In the genomic region with DNA sequence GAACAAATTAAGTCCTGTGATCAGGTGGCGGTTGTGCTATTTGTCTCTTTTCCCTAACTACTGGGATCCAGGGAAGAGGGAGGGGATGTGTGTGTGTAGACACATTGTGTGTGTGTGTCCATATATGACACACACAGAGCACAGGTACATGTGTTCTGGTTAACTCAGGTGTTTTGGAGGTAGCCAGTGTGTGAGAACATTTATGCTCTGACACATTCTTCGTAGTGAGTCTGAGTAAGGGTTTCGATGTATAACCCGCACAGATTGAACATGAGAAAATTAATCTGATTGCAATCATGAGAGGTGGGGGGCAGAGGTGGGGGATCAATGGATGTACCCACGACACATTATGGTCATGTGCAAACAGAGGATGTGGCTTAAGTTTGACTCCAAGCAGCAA, we compare ENCODE assay signal across 23 cellular contexts. TPM values are rescaled to one million over a fixed set of nuclear protein-coding genes. Genes with fewer than 3 reads are reported as not detected.
DNase-seq lines count a peak whose midpoint lies in the region; ATAC-seq, FAIRE-seq and TF ChIP-seq lines count a peak whose summit lies in the region.
"Had no signal": no experiment of that assay in that cellular context is flagged by ENCODE, and none has a peak within 500 bp of the region (broad histone marks: within the 10 kb centered on the region; RNA-seq: fewer than 3 reads in every experiment).

No MANE protein-coding gene starts in this region.

- TF ChIP-seq EP300 in GM12878 (IDR thresholded peaks at IDR 0.05; ENCODE audit: borderline replicate concordance in 1 of 2, control insufficient read depth in 1 of 2, low read depth in 2 of 2, low read length in 2 of 2), result no peak

- H3K9me3 Mint-ChIP-seq in activated naive CD4-positive, alpha-beta T cell treated with anti-CD3 and anti-CD28 coated beads, Interleukin-2, amount 50 U/mL, for 72 hours, result no peaks in the 10 kb centered on the region
- no peaks in the 10 kb centered on the region for H3K9me3 Mint-ChIP-seq in stimulated activated naive CD8-positive, alpha-beta T cell treated with anti-CD3 and anti-CD28 coated beads, Interleukin-15, amount 100 ng/mL, for 72 hours
- H3K9me3 Mint-ChIP-seq in chondrocyte (ENCODE audit: low read depth), result no peaks in the 10 kb centered on the region
- H3K9me3 Mint-ChIP-seq: activated naive CD4-positive, alpha-beta T cell treated with anti-CD3 and anti-CD28 coated beads for 36 hours; CD8-positive, alpha-beta T cell; H9 had no signal

- H3K36me3 Mint-ChIP-seq in activated naive CD4-positive, alpha-beta T cell treated with anti-CD3 and anti-CD28 coated beads, Interleukin-2, amount 50 U/mL, for 72 hours, result peaks cover 21 to 54% of the 10 kb centered on the region in 2 donors
- H3K36me3 Mint-ChIP-seq in chondrocyte (ENCODE audit: low read depth), result no peaks in the 10 kb centered on the region

- H3K27me3 ChIP-seq in KMS-11 (ENCODE audit: insufficient read depth, low read depth), result peaks cover 68% of the 10 kb centered on the region
- H3K27me3 ChIP-seq in GM12878 (replicated peaks in 1 of 2; ENCODE audit: control insufficient read depth in 2 of 2, insufficient read depth in 2 of 2, low read length in 1 of 2), result no peaks in the 10 kb centered on the region
- H3K27me3 ChIP-seq: sigmoid colon had no signal

- H3K79me2 ChIP-seq in KMS-11 (ENCODE audit: insufficient read depth, low read depth) (no peaks in the 10 kb centered on the region), GM12878 (ENCODE audit: control insufficient read depth, insufficient read depth, low read length) (peaks cover 74% of the 10 kb centered on the region)

- peak overlapping the region; percentile 15; the same call in 1 of the 2 replicates for H3K4me2 ChIP-seq in KMS-11
- peak overlapping the region; percentile 78 for H3K4me2 ChIP-seq in GM12878 (ENCODE audit: control insufficient read depth, insufficient read depth)

- FAIRE-seq in GM12878 (lab: Jason Lieb, UNC), result no peak

- H3K36me3 ChIP-seq in KMS-11 (ENCODE audit: insufficient read depth) (no peaks in the 10 kb centered on the region), GM12878 (ENCODE audit: control insufficient read depth in 2 of 2, insufficient read depth in 2 of 2, low read length in 1 of 2) (peaks cover 14 to 17% of the 10 kb centered on the region in 2 experiments; a peak in 3 of 4 replicates)
- H3K36me3 ChIP-seq: sigmoid colon, thoracic aorta had no signal

- peak overlapping the region; percentile 42 to 48 for H3K4me3 Mint-ChIP-seq in stimulated activated naive CD8-positive, alpha-beta T cell treated with anti-CD3 and anti-CD28 coated beads, Interleukin-15, amount 100 ng/mL, for 72 hours
- H3K4me3 Mint-ChIP-seq in chondrocyte (ENCODE audit: unreplicated experiment), result no peak overlapping the region
- H3K4me3 Mint-ChIP-seq: activated naive CD4-positive, alpha-beta T cell treated with anti-CD3 and anti-CD28 coated beads for 36 hours; CD8-positive, alpha-beta T cell; H9 had no signal

- POLR2A ChIA-PET in GM12878 (lab: Charles Lee), result interaction anchor here (0.6 to 2.8 kb wide), 4 partner anchors 8 to 444 kb away, joined by 3 to 6 read pairs (median 4); no protein-coding TSS in a partner anchor

- no peaks in the 10 kb centered on the region for H4K20me1 ChIP-seq in KMS-11 (ENCODE audit: insufficient read depth)
- H4K20me1 ChIP-seq in GM12878 (ENCODE audit: control insufficient read depth, insufficient read depth), result 0 out of 2 replicates have a peak, but pooled peaks cover 6% of the 10 kb centered on the region

- peak overlapping the region; percentile 55 to 78 for H3K27ac Mint-ChIP-seq in activated naive CD4-positive, alpha-beta T cell treated with anti-CD3 and anti-CD28 coated beads, Interleukin-2, amount 50 U/mL, for 72 hours
- H3K27ac Mint-ChIP-seq in stimulated activated naive CD8-positive, alpha-beta T cell treated with anti-CD3 and anti-CD28 coated beads, Interleukin-15, amount 100 ng/mL, for 72 hours, result peak overlapping the region in 1 of 2 donors; percentile 47
- H3K27ac Mint-ChIP-seq in chondrocyte (ENCODE audit: unreplicated experiment), result no peak overlapping the region
- H3K27ac Mint-ChIP-seq: activated naive CD4-positive, alpha-beta T cell treated with anti-CD3 and anti-CD28 coated beads for 36 hours; H9 had no signal

- H3K4me1 ChIP-seq in KMS-11 (ENCODE audit: low read depth, poor library complexity, severe bottlenecking) (peaks cover 16% of the 10 kb centered on the region), GM12878 (ENCODE audit: control insufficient read depth, insufficient read depth, low read length) (peaks cover 75% of the 10 kb centered on the region)
- H3K4me1 ChIP-seq: foreskin keratinocyte had no signal

- WGBS in GM12878 (ENCODE audit: insufficient coverage, insufficient replicate concordance, low lambda C conversion rate, missing lambda C conversion rate), result 74% methylated on average over 5 of the region's 5 CpGs

- SMC1A ChIA-PET in GM12878 (lab: Charles Lee; ENCODE audit: uncharacterized antibody, unreplicated experiment), result interaction anchor here (4.0 kb wide), 1 partner anchor 44 kb away, joined by 42 read pairs; no protein-coding TSS in a partner anchor

- DNase-seq in activated naive CD4-positive, alpha-beta T cell treated with anti-CD3 and anti-CD28 coated beads, Interleukin-2, amount 50 U/mL, for 72 hours (ENCODE audit: low spot score in 2 of 2), result no peak
- no peak for DNase-seq in activated naive CD4-positive, alpha-beta T cell treated with anti-CD3 and anti-CD28 coated beads, Interleukin-2, amount 50 U/mL, for 16 hours
- DNase-seq in GM12878 (ENCODE audit: low read depth, low spot score) (no peak), chondrocyte (ENCODE audit: low spot score) (no peak)
- no peak for DNase-seq in stimulated activated naive CD8-positive, alpha-beta T cell treated with anti-CD3 and anti-CD28 coated beads, Interleukin-15, amount 100 ng/mL, for 72 hours
- DNase-seq: activated CD4-positive, CD25-positive, alpha-beta regulatory T cell treated with anti-CD3 and anti-CD28 coated beads, Interleukin-2, amount 50 U/mL, for 72 hours; activated CD8-positive, alpha-beta memory T cell treated with anti-CD3 and anti-CD28 coated beads, Interleukin-2, amount 50 U/mL, for 4 hours; activated naive CD4-positive, alpha-beta T cell treated with anti-CD3 and anti-CD28 coated beads for 36 hours; CD8-positive, alpha-beta T cell; DMS153; effector CD4-positive, alpha-beta T cell; erythroblast; foreskin keratinocyte; GDM1; H9; left ventricle myocardium superior; NCI-H1436; sigmoid colon had no signal

- CTCF ChIA-PET in GM12878 (lab: Yijun Ruan, JAX), result interaction anchor here (1.4 to 2.7 kb wide), 3 partner anchors 18 to 73 kb away, joined by 3 to 11 read pairs (median 5); a partner anchor contains a TSS

- no peaks in the 10 kb centered on the region for H3K9me3 ChIP-seq in GM12878 (replicated peaks; ENCODE audit: control insufficient read depth, insufficient read depth, low read length)
- H3K9me3 ChIP-seq: sigmoid colon, thoracic aorta had no signal

- no TSS peak for BruUV-seq in GM12878 (replicated peaks; lab: Mats Ljungman, UMichigan)

- intact Hi-C loops in GM12878 (cut with micrococcal nuclease; ENCODE audit: unreplicated experiment), result loop anchor here (2.0 kb wide), 1 partner anchor 45 kb away; no protein-coding TSS in a partner anchor

- RAD21 ChIA-PET in GM12878 (lab: Charles Lee; ENCODE audit: unreplicated experiment), result interaction anchor here (3.5 kb wide), 1 partner anchor 44 kb away, joined by 28 read pairs; no protein-coding TSS in a partner anchor

- H2AFZ ChIP-seq in KMS-11 (ENCODE audit: low read depth), result no peak overlapping the region
- H2AFZ ChIP-seq in GM12878 (ENCODE audit: control insufficient read depth, low read depth, low read length), result no peak overlapping the region; the same call in 1 of the 2 replicates

- TF ChIP-seq RAD21 in GM12878 (IDR thresholded peaks at IDR 0.05; ENCODE audit: insufficient read depth, low read depth, low read length), result no peak

- H3K9ac ChIP-seq in KMS-11, result no peak overlapping the region
- H3K9ac ChIP-seq in GM12878 (ENCODE audit: control insufficient read depth, insufficient read depth, low read length), result peak overlapping the region; percentile 50

- peaks cover 90% of the 10 kb centered on the region for H3K4me1 Mint-ChIP-seq in stimulated activated naive CD8-positive, alpha-beta T cell treated with anti-CD3 and anti-CD28 coated beads, Interleukin-15, amount 100 ng/mL, for 72 hours
- H3K4me1 Mint-ChIP-seq in chondrocyte (ENCODE audit: low read depth), result no peaks in the 10 kb centered on the region

- ATAC-seq in activated naive CD4-positive, alpha-beta T cell treated with anti-CD3 and anti-CD28 coated beads, Interleukin-2, amount 50 U/mL, for 72 hours, result peak; percentile 7 to 42
- ATAC-seq in GM12878, result peak; percentile 2; the same call in 1 of the 3 replicates
- peak; percentile 34 for ATAC-seq in stimulated activated naive CD8-positive, alpha-beta T cell treated with anti-CD3 and anti-CD28 coated beads, Interleukin-15, amount 100 ng/mL, for 72 hours
- ATAC-seq in GM18873 (IDR thresholded peaks at IDR 0.05; ENCODE audit: low FRiP score, unreplicated experiment), result no peak
- ATAC-seq: CD8-positive, alpha-beta T cell; SK-N-SH treated with all-trans-retinoic acid at 6 μM for 48 hours had no signal

- in situ Hi-C loops in GM12878 (cut with MboI), result no loop called here

- H3K4me3 ChIP-seq in KMS-11 (IDR thresholded peaks at IDR 0.05; ENCODE audit: insufficient read depth, low read depth, low read length) (no peak overlapping the region), GM12878 (peak overlapping the region; percentile 44; the same call in 1 of the 2 replicates)
- H3K4me3 ChIP-seq: sigmoid colon had no signal

- H3K27ac ChIP-seq in KMS-11 (no peak overlapping the region), GM12878 (ENCODE audit: control insufficient read depth, insufficient read depth) (peak overlapping the region; percentile 29)
- H3K27ac ChIP-seq: foreskin keratinocyte, sigmoid colon, thoracic aorta had no signal

- TF ChIP-seq CTCF in KMS-11 (conservative IDR thresholded peaks at IDR 0.05; ENCODE audit: low read depth, low read length) (no peak), GM12878 (IDR thresholded peaks at IDR 0.05 in 2 of 3, conservative IDR thresholded peaks at IDR 0.05 in 1 of 3; ENCODE audit: control insufficient read depth in 2 of 3, extremely low read depth in 1 of 3, insufficient read depth in 1 of 3, low read depth in 3 of 3, low read length in 3 of 3) (no peak), chondrocyte (IDR thresholded peaks at IDR 0.05) (no peak)

- H3K27me3 Mint-ChIP-seq in stimulated activated naive CD8-positive, alpha-beta T cell treated with anti-CD3 and anti-CD28 coated beads, Interleukin-15, amount 100 ng/mL, for 72 hours, result no peaks in the 10 kb centered on the region
- peaks cover 4% of the 10 kb centered on the region for H3K27me3 Mint-ChIP-seq in chondrocyte (ENCODE audit: low read depth)

- TF ChIP-seq POLR2A in GM12878 (IDR thresholded peaks at IDR 0.05; ENCODE audit: low read depth, low read length), result no peak

RNA-seq across cellular contexts. Expression of a gene that starts 12.6 kb away (rescaled TPM):
- total RNA-seq in activated naive CD4-positive, alpha-beta T cell treated with anti-CD3 and anti-CD28 coated beads, Interleukin-2, amount 50 U/mL, for 72 hours, result 100 to 1,000 TPM in 1 of 2 donors, 10 to 100 TPM in 1; 87.1 to 186 TPM
- total RNA-seq in GM12878 (2013; cell fraction: nucleolus; rRNA removed), result 90.8 and 98.3 TPM in 2 replicates
- total RNA-seq in GM12878 (2014; rRNA removed), result 9.4 and 10.8 TPM in 2 replicates
- 10.2 and 10.3 TPM in 2 replicates for total RNA-seq in GM12878 (2014; rRNA removed; fragmentation: Illumina TruSeq; extraction: Trizol)
- 14.1 and 15.7 TPM in 2 replicates for total RNA-seq in GM12878 (2021)
- 3.9 TPM for polyA plus RNA-seq in GM12878 (2011; ENCODE audit: low read depth)
- 28.0 and 29.7 TPM in 2 replicates for polyA plus RNA-seq in GM12878 (2011; rRNA removed)
- polyA plus RNA-seq in GM12878 (2011; cell fraction: cytosol; rRNA removed), result 25.0 and 25.5 TPM in 2 replicates
- polyA plus RNA-seq in GM12878 (2011; cell fraction: nucleus; rRNA removed), result 30.1 and 38.8 TPM in 2 replicates
- polyA plus RNA-seq in GM12878 (2012), result 6.1 and 8.0 TPM in 2 replicates
- polyA plus RNA-seq in GM12878 (2014; fragmentation: Illumina TruSeq; extraction: Trizol), result 7.0 and 8.2 TPM in 2 replicates
- polyA plus RNA-seq in GM12878 (2014; fragmentation: Nextera tagmentation; extraction: Ambion mirVana), result 1 to 10 TPM; 1.4 to 2.0 TPM
- 11.6 and 13.0 TPM in 2 replicates for polyA plus RNA-seq in GM12878 (2014; rRNA removed)
- polyA plus RNA-seq in GM12878 (2016; fragmentation: Nextera tagmentation; extraction: Ambion mirVana), result 1 to 10 TPM; 2.3 to 2.6 TPM
- 18.9 and 37.1 TPM in 2 replicates for polyA minus RNA-seq in GM12878 (2011; rRNA and poly(A)+ RNA removed)
- polyA minus RNA-seq in GM12878 (2011; cell fraction: cytosol; rRNA and poly(A)+ RNA removed), result 17.2 and 21.9 TPM in 2 replicates
- polyA minus RNA-seq in GM12878 (2011; cell fraction: nucleus; rRNA and poly(A)+ RNA removed), result 21.0 and 31.8 TPM in 2 replicates
- total RNA-seq in chondrocyte, result 0.25 to 0.39 TPM in 2 of 3 replicates, not detected in the other
- total RNA-seq: MCF 10A had no signal
- polyA plus RNA-seq: foreskin keratinocyte had no signal
